ENCODE assay signal across 14 cellular contexts in genomic region chr14:102749833-102750775, GRCh38. TPM values are rescaled to one million over a fixed set of nuclear protein-coding genes. Genes with fewer than 3 reads are reported as not detected.
DNase-seq lines count a peak whose midpoint lies in the region; ATAC-seq and FAIRE-seq lines count a peak whose summit lies in the region.
"Had no signal": no experiment of that assay in that cellular context is flagged by ENCODE, and none has a peak within 500 bp of the region (broad histone marks: within the 10 kb centered on the region; RNA-seq: fewer than 3 reads in every experiment).

No MANE protein-coding gene starts in this region.

- DNase-seq in DMS153 treated with DMSO at 0.1 percent for 48 hours (lab: John Stamatoyannopoulos, UW; ENCODE audit: unreplicated experiment) (peak; percentile 9), NCI-H1417 treated with DMSO at 0.1 percent for 48 hours (lab: John Stamatoyannopoulos, UW) (peak; percentile 75), NCI-H748 (lab: John Stamatoyannopoulos, UW; ENCODE audit: unreplicated experiment) (peak; percentile 96), Right ventricle myocardium inferior (ENCODE audit: missing footprints) (no peak), ecto neural progenitor cell (ENCODE audit: low spot score) (no peak)
- DNase-seq: aorta; colonic mucosa; kidney; occipital lobe; stimulated activated naive CD4-positive, alpha-beta T cell had no signal

- FAIRE-seq in islet of Langerhans (lab: Jason Lieb, UNC) = peak; percentile 30
- FAIRE-seq: kidney had no signal

- intact Hi-C loops in Right ventricle myocardium inferior (cut with DNase I) = no loop called here

- ATAC-seq in Right ventricle myocardium inferior = no peak
- ATAC-seq in GM21825 (IDR thresholded peaks at IDR 0.05; ENCODE audit: unreplicated experiment) = no peak
- no peak for ATAC-seq in HG03378 (IDR thresholded peaks at IDR 0.05; ENCODE audit: unreplicated experiment)
- ATAC-seq: HCT116 had no signal

RNA-seq across cellular contexts. Expression of gene TRAF3, which starts 27.1 kb away (rescaled TPM):
- 11.3 TPM for total RNA-seq in Right ventricle myocardium inferior

Comparison
In these comparisons a context has a peak if more than half of its experiments do, and no peak if none do; other contexts are left out.
1. DNase-seq: peak in DMS153 treated with DMSO at 0.1 percent for 48 hours (single experiment), NCI-H1417 treated with DMSO at 0.1 percent for 48 hours (single experiment) and NCI-H748 (single experiment); none in Right ventricle myocardium inferior (single experiment) and ecto neural progenitor cell (single experiment).